In the genomic region with DNA sequence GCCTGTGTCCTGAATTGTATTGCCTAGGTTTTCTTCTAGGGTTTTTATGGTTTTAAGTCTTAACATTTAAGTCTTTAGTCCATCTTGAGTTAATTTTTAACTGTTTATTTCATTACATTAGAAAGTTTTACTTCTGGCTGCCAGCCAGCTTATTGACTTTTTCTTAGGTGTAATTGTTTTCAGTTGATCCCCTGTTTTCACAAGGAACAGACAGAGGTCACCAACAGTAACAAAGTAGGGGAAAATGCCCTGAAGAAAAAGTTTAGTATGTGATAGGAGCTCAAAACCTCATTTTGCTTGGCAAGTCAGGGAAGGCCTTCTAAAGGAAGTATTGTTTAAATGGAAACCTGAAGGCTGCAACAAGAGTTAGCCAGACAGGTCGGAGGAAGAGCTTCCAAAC, we compare ENCODE assay signal across 15 cellular contexts. TPM values are rescaled to one million over a fixed set of nuclear protein-coding genes. Genes with fewer than 3 reads are reported as not detected.
"Had no signal": no experiment of that assay in that cellular context is flagged by ENCODE, and none has a peak within 500 bp of the region (broad histone marks: within the 10 kb centered on the region; RNA-seq: fewer than 3 reads in every experiment).

No MANE protein-coding gene starts in this region.

- H3K9me3 Mint-ChIP-seq: activated T-helper 2 cell treated with anti-CD3 and anti-CD28 coated beads, Interferon-gamma antibody, Interleukin-2, Interleukin-4, amounts not matched to agents 10 μg/mL and 5 μg/mL and 100 μg/mL, durations not matched to agents 14 hours and 24 hours and 36 hours had no signal

- H3K27ac ChIP-seq: breast epithelium, psoas muscle, uterus had no signal

- H3K36me3 ChIP-seq: breast epithelium, uterus had no signal

- H3K27me3 Mint-ChIP-seq: activated CD4-positive, alpha-beta memory T cell treated with anti-CD3 and anti-CD28 coated beads, Interleukin-2, amount 10 ng/mL, durations not matched to agents 7 days and 5 days; activated naive CD4-positive, alpha-beta T cell treated with anti-CD3 and anti-CD28 coated beads, Interleukin-2, amount 10 ng/mL, durations not matched to agents 7 days and 5 days; naive thymus-derived CD8-positive, alpha-beta T cell had no signal

- DNase-seq: activated CD4-positive, alpha-beta memory T cell treated with anti-CD3 and anti-CD28 coated beads, Interleukin-2, amount 10 ng/mL, durations not matched to agents 7 days and 5 days; activated CD4-positive, alpha-beta T cell treated with anti-CD3 and anti-CD28 coated beads for 1 hour; activated CD8-positive, alpha-beta memory T cell treated with anti-CD3 and anti-CD28 coated beads, Interleukin-2, amount 50 U/mL, for 4 hours; activated naive CD4-positive, alpha-beta T cell treated with anti-CD3 and anti-CD28 coated beads, Interleukin-2, amount 10 ng/mL, durations not matched to agents 7 days and 5 days; amygdala; hippocampal formation; midbrain; naive thymus-derived CD8-positive, alpha-beta T cell; psoas muscle; SW 1271; T-helper 9 cell; uterus had no signal

- H3K4me1 ChIP-seq: breast epithelium, psoas muscle had no signal

- H3K27me3 ChIP-seq: breast epithelium, uterus had no signal

- H3K4me3 ChIP-seq: breast epithelium, psoas muscle, uterus had no signal

- ATAC-seq: naive thymus-derived CD8-positive, alpha-beta T cell; psoas muscle; sciatic nerve had no signal

- H3K27ac Mint-ChIP-seq: activated CD4-positive, alpha-beta memory T cell treated with anti-CD3 and anti-CD28 coated beads, Interleukin-2, amount 10 ng/mL, durations not matched to agents 7 days and 5 days; activated naive CD4-positive, alpha-beta T cell treated with anti-CD3 and anti-CD28 coated beads, Interleukin-2, amount 10 ng/mL, durations not matched to agents 7 days and 5 days; activated T-helper 2 cell treated with anti-CD3 and anti-CD28 coated beads, Interferon-gamma antibody, Interleukin-2, Interleukin-4, amounts not matched to agents 10 μg/mL and 5 μg/mL and 100 μg/mL, durations not matched to agents 14 hours and 24 hours and 36 hours had no signal

- H3K4me3 Mint-ChIP-seq: activated CD4-positive, alpha-beta memory T cell treated with anti-CD3 and anti-CD28 coated beads, Interleukin-2, amount 10 ng/mL, durations not matched to agents 7 days and 5 days; activated naive CD4-positive, alpha-beta T cell treated with anti-CD3 and anti-CD28 coated beads, Interleukin-2, amount 10 ng/mL, durations not matched to agents 7 days and 5 days; naive thymus-derived CD8-positive, alpha-beta T cell had no signal

- H3K9me3 ChIP-seq: breast epithelium, psoas muscle, uterus had no signal

RNA-seq across cellular contexts. Expression of gene SCN11A, which starts 10.4 kb away (rescaled TPM):
- total RNA-seq: activated CD4-positive, alpha-beta memory T cell treated with anti-CD3 and anti-CD28 coated beads, Interleukin-2, amount 10 ng/mL, durations not matched to agents 7 days and 5 days had no signal
- polyA plus RNA-seq: naive thymus-derived CD8-positive, alpha-beta T cell had no signal
